Comparison of ENCODE assay signal across 8 cellular contexts in the genomic region with DNA sequence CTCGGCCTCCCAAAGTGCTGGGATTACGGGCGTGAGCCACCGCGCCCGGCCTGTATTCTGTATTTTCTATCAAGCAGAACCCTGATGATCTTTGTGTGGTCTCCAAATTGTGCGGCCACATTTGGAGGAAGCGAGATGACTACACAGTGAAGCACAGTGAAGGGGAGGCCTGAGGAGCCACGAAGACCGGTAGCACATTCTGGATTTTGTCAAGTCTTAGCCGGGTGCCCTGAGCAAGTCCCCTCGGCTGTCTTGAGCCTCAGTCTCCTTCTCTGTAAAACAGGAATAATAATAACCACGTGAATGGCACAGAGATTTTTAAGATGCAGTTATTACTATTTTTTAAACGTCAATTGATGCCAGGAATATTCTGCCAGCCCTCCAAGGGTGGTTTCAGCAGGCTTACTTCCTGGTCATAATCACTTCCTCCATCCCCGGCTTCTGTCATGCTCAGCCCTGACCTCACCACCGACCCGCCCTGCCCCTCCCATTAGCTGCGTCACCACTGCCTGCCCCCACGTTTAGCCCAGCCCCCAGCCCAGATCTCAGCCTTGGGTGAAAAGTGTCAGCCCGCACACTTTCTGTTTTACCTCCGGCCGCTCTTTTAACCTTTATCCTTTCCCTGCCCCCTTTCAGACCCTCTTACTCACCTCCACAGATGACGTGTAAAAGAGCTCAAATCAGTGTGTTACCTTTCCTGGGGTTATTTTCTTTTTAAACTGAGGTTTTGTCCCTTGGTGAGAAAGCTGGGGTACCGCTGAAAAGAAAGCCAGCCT. TPM values are rescaled to one million over a fixed set of nuclear protein-coding genes. Genes with fewer than 3 reads are reported as not detected.
A peak's percentile ranks its signal among the peaks of the same experiment; 100 is the strongest.
DNase-seq lines count a peak whose midpoint lies in the region; TF ChIP-seq lines count a peak whose summit lies in the region.

No MANE protein-coding gene starts in this region.

- no peak for TF ChIP-seq CTCF in GM10266 (IDR thresholded peaks at IDR 0.05; ENCODE audit: control insufficient read depth, insufficient read depth, low read depth, missing control alignments)
- no peak for TF ChIP-seq CTCF in HFF-Myc (IDR thresholded peaks at IDR 0.05; ENCODE audit: low read depth, low read length, missing control alignments)
- no peak for TF ChIP-seq CTCF in epithelial cell of proximal tubule (conservative IDR thresholded peaks at IDR 0.05; ENCODE audit: low read depth, low read length)

- H3K4me3 ChIP-seq in HFF-Myc (replicated peaks; ENCODE audit: low read depth, low read length) (no peak overlapping the region), epithelial cell of proximal tubule (ENCODE audit: low read depth, low read length) (peak overlapping the region; percentile 31), muscle layer of colon (ENCODE audit: low read depth in 1 of 2, low read length in 2 of 2) (no peak overlapping the region)

- no peaks in the 10 kb centered on the region for H3K4me1 ChIP-seq in muscle layer of colon (ENCODE audit: insufficient read depth, low read length)

- H3K27me3 ChIP-seq in muscle layer of colon (ENCODE audit: control insufficient read depth in 1 of 2, insufficient read depth in 2 of 2, low read length in 2 of 2): no peaks in the 10 kb centered on the region

- peaks cover 7% of the 10 kb centered on the region for H3K9me3 ChIP-seq in muscle layer of colon (ENCODE audit: low read length)

- H3K9ac ChIP-seq in muscle layer of colon (ENCODE audit: low read length): no peak overlapping the region

- no peaks in the 10 kb centered on the region for H3K36me3 ChIP-seq in muscle layer of colon (ENCODE audit: insufficient read depth, low read length)

- DNase-seq in GM10266 (ENCODE audit: extremely low spot score) (peak; percentile 91), HFF-Myc (ENCODE audit: extremely low read depth, low read depth) (peak; percentile 55), NAMALWA (ENCODE audit: low spot score) (peak; percentile 91), epithelial cell of proximal tubule (ENCODE audit: low read depth) (no peak), middle frontal gyrus (ENCODE audit: extremely low spot score, low spot score) (no peak)
- DNase-seq in activated CD8-positive, alpha-beta memory T cell treated with anti-CD3 and anti-CD28 coated beads, Interleukin-2, amount 50 U/mL, for 24 hours (ENCODE audit: extremely low read depth): peak; percentile 80
- DNase-seq in stimulated activated CD8-positive, alpha-beta memory T cell treated with anti-CD3 and anti-CD28 coated beads, Interleukin-7, amount 100 ng/mL, for 4 hours (ENCODE audit: low read depth in 2 of 2): peak; percentile 85 to 86

- H3K27ac ChIP-seq in muscle layer of colon (ENCODE audit: low read depth, low read length): peak overlapping the region; percentile 63

RNA-seq across cellular contexts. Expression of a gene that starts 27.0 kb away (rescaled TPM):
- 99.1 and 155 TPM in 2 replicates for total RNA-seq in epithelial cell of proximal tubule

RNA-seq across cellular contexts. Expression of a gene that starts 36.1 kb away (rescaled TPM):
- total RNA-seq in epithelial cell of proximal tubule: 186 and 215 TPM in 2 replicates

Comparison
In these comparisons a context has a peak if more than half of its experiments do, and no peak if none do; other contexts are left out.
1. DNase-seq: peak in GM10266 (single experiment), HFF-Myc (single experiment), NAMALWA (single experiment), activated CD8-positive, alpha-beta memory T cell treated with anti-CD3 and anti-CD28 coated beads, Interleukin-2, amount 50 U/mL, for 24 hours (single experiment) and stimulated activated CD8-positive, alpha-beta memory T cell treated with anti-CD3 and anti-CD28 coated beads, Interleukin-7, amount 100 ng/mL, for 4 hours (2 of 2); none in epithelial cell of proximal tubule (single experiment) and middle frontal gyrus (single experiment).